Comparison of ENCODE assay signal across 34 cellular contexts in the genomic region with DNA sequence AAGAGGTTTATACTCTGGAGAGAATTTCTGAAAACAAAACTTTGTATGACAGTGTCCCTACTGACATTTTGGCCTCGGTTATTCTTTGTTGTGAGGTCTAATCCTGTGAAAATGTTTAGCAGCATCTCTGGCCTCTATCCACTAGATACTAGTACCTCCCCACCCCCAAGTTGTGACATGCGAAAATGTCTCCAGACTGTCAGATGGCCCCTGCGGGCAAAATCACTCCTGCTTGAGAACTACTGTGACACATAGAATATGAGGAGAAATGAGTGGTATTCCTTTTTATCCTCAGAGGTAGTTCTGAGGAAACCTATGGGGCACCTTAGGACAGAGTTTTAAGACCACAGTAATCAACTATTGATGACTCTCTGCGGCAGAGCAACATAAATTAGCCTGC.
"Had no signal": no experiment of that assay in that cellular context is flagged by ENCODE, and none has a peak within 500 bp of the region (broad histone marks: within the 10 kb centered on the region; RNA-seq: fewer than 3 reads in every experiment).

No MANE protein-coding gene starts in this region.

- H3K27ac ChIP-seq: KMS-11 had no signal

- H3K4me2 ChIP-seq: KMS-11 had no signal

- H3K9me3 ChIP-seq: MG63 had no signal

- H3K27me3 ChIP-seq: MG63 had no signal

- H3K9ac ChIP-seq: KMS-11 had no signal

- DNase-seq: Karpas-422, Kasumi-1, MG63, MM.1S, MV-4-11, NCI-H1048, NCI-H1092, NCI-H1092 treated with DMSO at 0.1 percent for 48 hours, NCI-H1105, NCI-H1105 treated with DMSO at 0.1 percent for 48 hours, NCI-H1417, NCI-H1417 treated with DMSO at 0.1 percent for 48 hours, NCI-H1436, NCI-H1436 treated with DMSO at 0.1 percent for 48 hours, NCI-H146, NCI-H1694, NCI-H1694 treated with DMSO at 0.1 percent for 48 hours, NCI-H187, NCI-H187 treated with DMSO at 0.1 percent for 48 hours, NCI-H1930, NCI-H2029, NCI-H2029 treated with DMSO at 0.1 percent for 48 hours, NCI-H2081, NCI-H2081 treated with DMSO at 0.1 percent for 48 hours, NCI-H2107, NCI-H2171, NCI-H2171 treated with DMSO at 0.1 percent for 48 hours, NCI-H2227 treated with DMSO at 0.1 percent for 48 hours, NCI-H226, NCI-H345, NCI-H446, NCI-H446 treated with DMSO at 0.1 percent for 48 hours, NCI-H510A had no signal

- H3K4me3 ChIP-seq: MG63 had no signal

- H3K36me3 ChIP-seq: MG63 had no signal
